In the genomic region with DNA sequence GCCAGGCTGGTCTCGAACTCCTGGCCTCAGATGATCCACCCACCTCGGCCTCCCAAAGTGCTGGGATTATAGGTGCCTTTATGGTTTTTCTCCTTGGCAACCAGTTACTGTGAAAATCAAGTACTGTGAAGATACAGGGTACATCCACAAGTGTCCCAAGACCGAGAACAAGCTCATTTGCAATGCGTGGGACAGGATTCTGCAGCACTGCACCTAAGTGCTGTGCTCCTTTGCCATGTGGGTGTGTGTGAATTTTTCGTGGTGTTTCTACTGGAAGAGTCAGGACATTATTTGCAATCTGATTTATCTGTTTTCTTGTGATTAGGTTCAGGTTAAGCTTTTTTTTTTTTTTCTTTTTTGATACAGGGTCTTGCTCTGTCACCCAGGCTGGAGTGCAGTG, we compare ENCODE assay signal across 10 cellular contexts. TPM values are rescaled to one million over a fixed set of nuclear protein-coding genes. Genes with fewer than 3 reads are reported as not detected.
"Had no signal": no experiment of that assay in that cellular context is flagged by ENCODE, and none has a peak within 500 bp of the region (broad histone marks: within the 10 kb centered on the region; RNA-seq: fewer than 3 reads in every experiment).

No MANE protein-coding gene starts in this region.

- H3K4me3 ChIP-seq: GM23248, K562 had no signal

- H3K9me3 Mint-ChIP-seq: H9 had no signal

- H3K4me3 Mint-ChIP-seq: H9 had no signal

- H3K9ac ChIP-seq: GM23248 had no signal

- H2AFZ ChIP-seq: GM23248 had no signal

- DNase-seq: GM23248, GOT3, H9, HCEC 1CT, IMR-90, KG1 had no signal

- H3K27ac Mint-ChIP-seq: H9 had no signal

- FAIRE-seq: H54, K562 had no signal

- H3K27ac ChIP-seq: GM23248, HL-60 had no signal

- ATAC-seq: K562 had no signal

RNA-seq across cellular contexts. Expression of gene PSMB11, which starts 24.9 kb away (rescaled TPM):
- total RNA-seq: GM23248, H9, HT1080, IMR-90, K562 had no signal
- polyA plus RNA-seq: GM23248, IMR-90, K562 had no signal
